In the genomic region with DNA sequence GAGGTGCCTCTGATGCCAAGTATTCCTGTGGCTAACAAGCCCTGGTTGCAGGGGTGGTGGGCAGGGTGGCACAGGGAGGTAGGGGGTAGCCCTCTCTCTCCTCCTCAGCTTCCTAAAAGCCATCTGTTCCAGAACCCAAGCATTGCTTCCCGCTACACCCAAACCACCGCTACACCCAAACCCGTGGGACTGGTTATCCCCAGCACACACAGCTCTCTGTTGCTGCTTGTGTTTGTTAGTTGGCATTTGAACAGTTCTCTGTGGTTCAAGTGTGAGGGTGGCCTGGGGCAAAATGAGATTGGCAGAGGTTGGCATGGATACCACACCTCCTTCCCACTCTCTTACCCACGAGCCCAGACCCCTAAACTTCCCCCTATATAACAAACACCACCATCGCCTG, we compare ENCODE assay signal across 19 cellular contexts. TPM values are rescaled to one million over a fixed set of nuclear protein-coding genes. Genes with fewer than 3 reads are reported as not detected.
"Had no signal": no experiment of that assay in that cellular context is flagged by ENCODE, and none has a peak within 500 bp of the region (broad histone marks: within the 10 kb centered on the region; RNA-seq: fewer than 3 reads in every experiment).

No MANE protein-coding gene starts in this region.

- H3K27me3 Mint-ChIP-seq: type B pancreatic cell had no signal

- H3K27me3 ChIP-seq: dorsolateral prefrontal cortex, heart left ventricle, ovary, thyroid gland, uterus had no signal

- H3K4me1 Mint-ChIP-seq: natural killer cell, neural crest cell had no signal

- ATAC-seq: heart left ventricle, left lobe of liver, natural killer cell, right cardiac atrium had no signal

- H3K4me3 ChIP-seq: dorsolateral prefrontal cortex, heart left ventricle, ovary, smooth muscle cell, thyroid gland, uterus had no signal

- DNase-seq: cortex of kidney; dorsolateral prefrontal cortex; effector CD8-positive, alpha-beta T cell; heart left ventricle; hippocampal formation; natural killer cell; nucleus accumbens; ovary; right cardiac atrium; stimulated activated CD4-positive, alpha-beta T cell treated with anti-CD3 and anti-CD28 coated beads, Interleukin-2, amount 100 ng/mL, for 48 hours; stimulated activated naive CD4-positive, alpha-beta T cell treated with Interleukin-2 at 50 U/mL for 16 hours; thyroid gland; uterus had no signal

- H3K27ac Mint-ChIP-seq: natural killer cell, type B pancreatic cell had no signal

- H3K36me3 Mint-ChIP-seq: natural killer cell, type B pancreatic cell had no signal

- H3K4me1 ChIP-seq: heart left ventricle, thyroid gland, uterus had no signal

- H3K9me3 ChIP-seq: heart left ventricle, ovary, thyroid gland, uterus had no signal

- FAIRE-seq: frontal cortex had no signal

- H3K9me3 Mint-ChIP-seq: natural killer cell, neural crest cell, type B pancreatic cell had no signal

- H3K4me2 ChIP-seq: smooth muscle cell had no signal

- H3K4me3 Mint-ChIP-seq: natural killer cell, neural crest cell, type B pancreatic cell had no signal

- H3K27ac ChIP-seq: dorsolateral prefrontal cortex, heart left ventricle, ovary, thyroid gland, uterus had no signal

- H3K36me3 ChIP-seq: heart left ventricle, ovary, thyroid gland, uterus had no signal

RNA-seq across cellular contexts. Expression of gene FAT2, which starts 55.2 kb away (rescaled TPM):
- total RNA-seq: left lobe of liver, natural killer cell, neural crest cell, posterior vena cava had no signal
